9 cellular contexts compared by ENCODE assay signal in genomic region chr22:37627545-37627944, GRCh38. TPM values are rescaled to one million over a fixed set of nuclear protein-coding genes. Genes with fewer than 3 reads are reported as not detected.
DNase-seq lines count a peak whose midpoint lies in the region; TF ChIP-seq lines count a peak whose summit lies in the region.
"Had no signal": no experiment of that assay in that cellular context is flagged by ENCODE, and none has a peak within 500 bp of the region (broad histone marks: within the 10 kb centered on the region; RNA-seq: fewer than 3 reads in every experiment).

No MANE protein-coding gene starts in this region.

- H3K4me2 ChIP-seq in hepatocyte = no peak overlapping the region

- peaks cover 57% of the 10 kb centered on the region for H3K4me1 Mint-ChIP-seq in activated CD4-positive, alpha-beta memory T cell treated with anti-CD3 and anti-CD28 coated beads, Interleukin-2, amount 10 ng/mL, durations not matched to agents 7 days and 5 days
- peaks cover 61% of the 10 kb centered on the region for H3K4me1 Mint-ChIP-seq in stimulated activated naive CD8-positive, alpha-beta T cell treated with anti-CD3 and anti-CD28 coated beads, Interleukin-15, Interleukin-2, amounts not matched to agents 100 ng/mL and 50 ng/mL, for 24 hours (ENCODE audit: low read depth)

- POLR2A ChIA-PET in activated CD4-positive, alpha-beta memory T cell treated with anti-CD3 and anti-CD28 coated beads, Interleukin-2, amount 10 ng/mL, durations not matched to agents 7 days and 5 days (lab: Charles Lee) = interaction anchor here (1.0 to 7.5 kb wide), 12 partner anchors 9 to 180 kb away, joined by 3 to 110 read pairs (median 6); partner anchors contain the start of genes GCAT, GGA1, LGALS1 and NOL12

- CTCF ChIA-PET in activated CD4-positive, alpha-beta memory T cell treated with anti-CD3 and anti-CD28 coated beads, Interleukin-2, amount 10 ng/mL, durations not matched to agents 7 days and 5 days (lab: Charles Lee) = interaction anchor here (0.6 to 5.3 kb wide), 12 partner anchors 9 to 222 kb away, joined by 3 to 66 read pairs (median 4); partner anchors contain the start of genes GGA1, PDXP and SH3BP1

- no peaks in the 10 kb centered on the region for H3K27me3 ChIP-seq in hepatocyte

- H4K20me1 ChIP-seq in hepatocyte (ENCODE audit: insufficient read depth, poor library complexity, severe bottlenecking) = no peaks in the 10 kb centered on the region

- no peak overlapping the region for H3K27ac ChIP-seq in hepatocyte

- TF ChIP-seq CTCF in hepatocyte (IDR thresholded peaks at IDR 0.05; ENCODE audit: poor library complexity) = no peak

- H3K27ac Mint-ChIP-seq in activated CD4-positive, alpha-beta memory T cell treated with anti-CD3 and anti-CD28 coated beads, Interleukin-2, amount 10 ng/mL, durations not matched to agents 7 days and 5 days = peak overlapping the region; percentile 84
- peak overlapping the region; percentile 92 for H3K27ac Mint-ChIP-seq in stimulated activated naive CD8-positive, alpha-beta T cell treated with anti-CD3 and anti-CD28 coated beads, Interleukin-15, Interleukin-2, amounts not matched to agents 100 ng/mL and 50 ng/mL, for 24 hours

- no peaks in the 10 kb centered on the region for H3K36me3 ChIP-seq in hepatocyte (replicated peaks; ENCODE audit: insufficient read depth, low read depth)

- H3K4me3 Mint-ChIP-seq in activated CD4-positive, alpha-beta memory T cell treated with anti-CD3 and anti-CD28 coated beads, Interleukin-2, amount 10 ng/mL, durations not matched to agents 7 days and 5 days = no peak overlapping the region
- peak overlapping the region; percentile 24 for H3K4me3 Mint-ChIP-seq in stimulated activated naive CD8-positive, alpha-beta T cell treated with anti-CD3 and anti-CD28 coated beads, Interleukin-15, Interleukin-2, amounts not matched to agents 100 ng/mL and 50 ng/mL, for 24 hours

- H3K9me2 ChIP-seq in hepatocyte (replicated peaks; ENCODE audit: insufficient read depth) = no peaks in the 10 kb centered on the region

- H3K36me3 Mint-ChIP-seq in activated CD4-positive, alpha-beta memory T cell treated with anti-CD3 and anti-CD28 coated beads, Interleukin-2, amount 10 ng/mL, durations not matched to agents 7 days and 5 days (ENCODE audit: low read depth) = peaks cover 17% of the 10 kb centered on the region
- H3K36me3 Mint-ChIP-seq in stimulated activated naive CD8-positive, alpha-beta T cell treated with anti-CD3 and anti-CD28 coated beads, Interleukin-15, Interleukin-2, amounts not matched to agents 100 ng/mL and 50 ng/mL, for 24 hours (ENCODE audit: low read depth) = peaks cover 10% of the 10 kb centered on the region

- H2AFZ ChIP-seq in hepatocyte = no peak overlapping the region

- H3K4me1 ChIP-seq in hepatocyte (ENCODE audit: insufficient read depth) = peaks cover 26% of the 10 kb centered on the region

- no peaks in the 10 kb centered on the region for H3K27me3 Mint-ChIP-seq in activated CD4-positive, alpha-beta memory T cell treated with anti-CD3 and anti-CD28 coated beads, Interleukin-2, amount 10 ng/mL, durations not matched to agents 7 days and 5 days
- no peaks in the 10 kb centered on the region for H3K27me3 Mint-ChIP-seq in stimulated activated naive CD8-positive, alpha-beta T cell treated with anti-CD3 and anti-CD28 coated beads, Interleukin-15, Interleukin-2, amounts not matched to agents 100 ng/mL and 50 ng/mL, for 24 hours

- 90% methylated on average over 6 of the region's 6 CpGs for WGBS in hepatocyte (ENCODE audit: low lambda C conversion rate, missing lambda C conversion rate)

- H3K9me3 Mint-ChIP-seq in activated CD4-positive, alpha-beta memory T cell treated with anti-CD3 and anti-CD28 coated beads, Interleukin-2, amount 10 ng/mL, durations not matched to agents 7 days and 5 days = no peaks in the 10 kb centered on the region
- H3K9me3 Mint-ChIP-seq in stimulated activated naive CD8-positive, alpha-beta T cell treated with anti-CD3 and anti-CD28 coated beads, Interleukin-15, Interleukin-2, amounts not matched to agents 100 ng/mL and 50 ng/mL, for 24 hours = no peaks in the 10 kb centered on the region

- DNase-seq in MV-4-11 (lab: John Stamatoyannopoulos, UW) (peak; percentile 59), germinal center (ENCODE audit: low spot score) (peak; percentile 73), hepatocyte (ENCODE audit: low spot score) (no peak), HuH-7 (ENCODE audit: low spot score) (no peak), NCI-H1436 (lab: John Stamatoyannopoulos, UW) (no peak), NCI-H187 (lab: John Stamatoyannopoulos, UW) (no peak)
- peak; percentile 63 for DNase-seq in activated CD4-positive, alpha-beta memory T cell treated with anti-CD3 and anti-CD28 coated beads, Interleukin-2, amount 10 ng/mL, durations not matched to agents 7 days and 5 days
- DNase-seq: NCI-H446 treated with DMSO at 0.1 percent for 48 hours had no signal

- H3K79me2 ChIP-seq in hepatocyte = no peaks in the 10 kb centered on the region

- H3K4me3 ChIP-seq in hepatocyte = no peak overlapping the region

- H3K9me3 ChIP-seq in hepatocyte (ENCODE audit: low read depth) = no peaks in the 10 kb centered on the region

RNA-seq across cellular contexts. Expression of gene SH3BP1, which starts 11.9 kb away (rescaled TPM):
- 100 to 1,000 TPM; 161 to 162 TPM for total RNA-seq in activated CD4-positive, alpha-beta memory T cell treated with anti-CD3 and anti-CD28 coated beads, Interleukin-2, amount 10 ng/mL, durations not matched to agents 7 days and 5 days
- 6.4 and 14.0 TPM in 2 replicates for total RNA-seq in hepatocyte
- polyA plus RNA-seq in hepatocyte = 12.3 and 21.6 TPM in 2 replicates

RNA-seq across cellular contexts. Expression of gene GGA1, which starts 18.9 kb away (rescaled TPM):
- 10 to 100 TPM; 59.5 to 64.4 TPM for total RNA-seq in activated CD4-positive, alpha-beta memory T cell treated with anti-CD3 and anti-CD28 coated beads, Interleukin-2, amount 10 ng/mL, durations not matched to agents 7 days and 5 days
- 25.5 and 30.2 TPM in 2 replicates for total RNA-seq in hepatocyte
- 51.5 and 75.3 TPM in 2 replicates for polyA plus RNA-seq in hepatocyte

RNA-seq across cellular contexts. Expression of gene PDXP, which starts 31.0 kb away (rescaled TPM):
- total RNA-seq in activated CD4-positive, alpha-beta memory T cell treated with anti-CD3 and anti-CD28 coated beads, Interleukin-2, amount 10 ng/mL, durations not matched to agents 7 days and 5 days = 10 to 100 TPM; 19.1 to 21.6 TPM
- total RNA-seq in hepatocyte = 15.0 and 18.3 TPM in 2 replicates
- polyA plus RNA-seq in hepatocyte = 25.0 and 27.6 TPM in 2 replicates

RNA-seq across cellular contexts. Expression of gene LGALS2, which starts 47.7 kb away (rescaled TPM):
- not detected for total RNA-seq in activated CD4-positive, alpha-beta memory T cell treated with anti-CD3 and anti-CD28 coated beads, Interleukin-2, amount 10 ng/mL, durations not matched to agents 7 days and 5 days
- 60.1 and 80.9 TPM in 2 replicates for total RNA-seq in hepatocyte
- polyA plus RNA-seq in hepatocyte = 115 and 125 TPM in 2 replicates

RNA-seq across cellular contexts. Expression of gene LGALS1, which starts 47.9 kb away (rescaled TPM):
- 1,000 to 10,000 TPM; 2,209 to 2,240 TPM for total RNA-seq in activated CD4-positive, alpha-beta memory T cell treated with anti-CD3 and anti-CD28 coated beads, Interleukin-2, amount 10 ng/mL, durations not matched to agents 7 days and 5 days
- total RNA-seq in hepatocyte = 780 and 875 TPM in 2 replicates
- 565 and 568 TPM in 2 replicates for polyA plus RNA-seq in hepatocyte

Comparison
In these comparisons a context has a peak if more than half of its experiments do, and no peak if none do; other contexts are left out.
1. DNase-seq: peak in MV-4-11 (single experiment), activated CD4-positive, alpha-beta memory T cell treated with anti-CD3 and anti-CD28 coated beads, Interleukin-2, amount 10 ng/mL, durations not matched to agents 7 days and 5 days (single experiment) and germinal center (single experiment); none in hepatocyte (single experiment), HuH-7 (single experiment), NCI-H1436 (single experiment) and NCI-H187 (0 of 2).
2. RNA of gene SH3BP1, which starts 11.9 kb away (total RNA-seq): 161 to 162 TPM in activated CD4-positive, alpha-beta memory T cell treated with anti-CD3 and anti-CD28 coated beads, Interleukin-2, amount 10 ng/mL, durations not matched to agents 7 days and 5 days; 6.4 to 14.0 TPM in hepatocyte; every median in the first group is over 10 times any median in the second.